8 cellular contexts compared by ENCODE assay signal in the genomic region with DNA sequence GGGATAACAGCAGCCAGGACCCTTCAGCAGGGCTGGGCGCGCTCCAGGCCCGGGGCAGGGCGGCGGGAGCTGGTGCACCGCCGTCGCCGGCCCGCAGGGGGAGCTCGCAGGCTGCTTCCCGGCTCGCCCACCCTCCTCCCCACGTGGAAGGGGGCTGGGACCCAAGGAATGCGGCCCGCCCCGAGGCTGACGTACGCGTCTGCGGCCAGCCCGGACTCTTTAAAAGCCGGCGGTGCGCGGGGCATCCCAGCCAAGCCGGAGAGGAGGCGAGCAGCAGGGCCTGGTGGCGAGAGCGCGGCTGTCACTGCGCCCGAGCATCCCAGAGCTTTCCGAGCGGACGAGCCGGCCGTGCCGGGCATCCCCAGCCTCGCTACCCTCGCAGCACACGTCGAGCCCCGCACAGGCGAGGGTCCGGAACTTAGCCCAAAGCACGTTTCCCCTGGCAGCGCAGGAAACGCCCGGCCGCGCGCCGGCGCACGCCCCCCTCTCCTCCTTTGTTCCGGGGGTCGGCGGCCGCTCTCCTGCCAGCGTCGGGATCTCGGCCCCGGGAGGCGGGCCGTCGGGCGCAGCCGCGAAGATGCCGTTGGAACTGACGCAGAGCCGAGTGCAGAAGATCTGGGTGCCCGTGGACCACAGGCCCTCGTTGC. TPM values are rescaled to one million over a fixed set of nuclear protein-coding genes. Genes with fewer than 3 reads are reported as not detected.
DNase-seq lines count a peak whose midpoint lies in the region; ATAC-seq and TF ChIP-seq lines count a peak whose summit lies in the region.

TSS of gene PFKFB3 (plus strand) at position 249 of the 647 bp plus-strand sequence. CDS start at position 578, 329 bp downstream.

- intact Hi-C loops in esophagus muscularis mucosa (cut with DNase I) = loop anchor here (2.0 to 5.0 kb wide), 5 partner anchors 40 to 198 kb away; partner anchors contain the start of gene RBM17

- ATAC-seq in GM19395 (IDR thresholded peaks at IDR 0.05; ENCODE audit: unreplicated experiment) (peak; percentile 62), HG03558 (IDR thresholded peaks at IDR 0.05; ENCODE audit: extremely low read depth, unreplicated experiment) (peak; percentile 50)
- peak; percentile 70 to 71 for ATAC-seq in activated T-cell treated with anti-CD3 and anti-CD28 coated beads, Interleukin-2, amount 50 U/mL, for 4 hours

- peak in 2 of 3 experiments; percentile 98 to 100 for TF ChIP-seq CTCF in esophagus muscularis mucosa (IDR thresholded peaks at IDR 0.05)

- H3K36me3 ChIP-seq in esophagus muscularis mucosa (no peaks in the 10 kb centered on the region), muscle layer of duodenum (ENCODE audit: control insufficient read depth in 1 of 2, insufficient read depth in 2 of 2, low read length in 2 of 2) (peaks cover 0 to 4% of the 10 kb centered on the region in 2 donors)

- WGBS in esophagus muscularis mucosa = 0% methylated on average over 62 of the region's 75 CpGs

- TF ChIP-seq EP300 in esophagus muscularis mucosa (IDR thresholded peaks at IDR 0.05) = no peak

- TF ChIP-seq POLR2A in esophagus muscularis mucosa (IDR thresholded peaks at IDR 0.05; ENCODE audit: low read depth) = peak; percentile 99

- H3K4me3 Mint-ChIP-seq in activated T-cell treated with anti-CD3 and anti-CD28 coated beads, Interleukin-2, amount 50 U/mL, for 4 hours = peak within 1 kb of the TSS; percentile 87

- DNase-seq in COLO668 (lab: John Stamatoyannopoulos, UW; ENCODE audit: unreplicated experiment) (peak; percentile 60), OCI-M1 (lab: John Stamatoyannopoulos, UW) (peak; percentile 96), esophagus muscularis mucosa (ENCODE audit: extremely low spot score) (peak; percentile 99)
- DNase-seq in activated T-cell treated with anti-CD3 and anti-CD28 coated beads, Interleukin-2, amount 50 U/mL, for 4 hours = peak; percentile 95
- DNase-seq in stimulated activated CD8-positive, alpha-beta memory T cell treated with anti-CD3 and anti-CD28 coated beads, Interleukin-7, amount 100 ng/mL, for 4 hours (ENCODE audit: low read depth in 2 of 2) = peak; percentile 79 to 89

- H3K9me3 ChIP-seq in esophagus muscularis mucosa (no peaks in the 10 kb centered on the region), muscle layer of duodenum (ENCODE audit: control insufficient read depth in 1 of 2, low read length in 2 of 2) (no peaks in the 10 kb centered on the region)

- H3K27me3 ChIP-seq in esophagus muscularis mucosa (no peaks in the 10 kb centered on the region), muscle layer of duodenum (ENCODE audit: low read depth, low read length) (no peaks in the 10 kb centered on the region)

- H3K4me3 ChIP-seq in esophagus muscularis mucosa = peak within 1 kb of the TSS; percentile 84 to 89 (median 86)
- H3K4me3 ChIP-seq in muscle layer of duodenum (ENCODE audit: low read depth in 1 of 2, low read length in 2 of 2) = peak within 1 kb of the TSS; percentile 91 to 92

- no peaks in the 10 kb centered on the region for H3K9me3 Mint-ChIP-seq in activated T-cell treated with anti-CD3 and anti-CD28 coated beads, Interleukin-2, amount 50 U/mL, for 4 hours

- peaks cover 4% of the 10 kb centered on the region for H3K36me3 Mint-ChIP-seq in activated T-cell treated with anti-CD3 and anti-CD28 coated beads, Interleukin-2, amount 50 U/mL, for 4 hours (ENCODE audit: insufficient read depth)

- peaks cover 33% of the 10 kb centered on the region for H3K4me1 Mint-ChIP-seq in activated T-cell treated with anti-CD3 and anti-CD28 coated beads, Interleukin-2, amount 50 U/mL, for 4 hours (ENCODE audit: low read depth)

- no peaks in the 10 kb centered on the region for H3K27me3 Mint-ChIP-seq in activated T-cell treated with anti-CD3 and anti-CD28 coated beads, Interleukin-2, amount 50 U/mL, for 4 hours (ENCODE audit: low read depth)

- H3K27ac ChIP-seq in esophagus muscularis mucosa (replicated peaks in 1 of 4) = peak within 1 kb of the TSS; percentile 94 to 99 (median 98)
- H3K27ac ChIP-seq in muscle layer of duodenum (ENCODE audit: low read length) = peak within 1 kb of the TSS; percentile 63

- peaks cover 38 to 65% (median 63%) of the 10 kb centered on the region in 4 donors for H3K4me1 ChIP-seq in esophagus muscularis mucosa
- peaks cover 3 to 21% of the 10 kb centered on the region in 2 donors for H3K4me1 ChIP-seq in muscle layer of duodenum (ENCODE audit: control insufficient read depth in 1 of 2, insufficient read depth in 2 of 2, low read length in 2 of 2)

RNA-seq across cellular contexts. Expression of gene PFKFB3, which starts in this region (rescaled TPM):
- total RNA-seq in activated T-cell treated with anti-CD3 and anti-CD28 coated beads, Interleukin-2, amount 50 U/mL, for 4 hours = 10 to 100 TPM; 60.5 to 77.0 (median 68.8) TPM
- total RNA-seq in esophagus muscularis mucosa = 10 to 100 TPM; 22.4 to 49.1 (median 37.9) TPM

Comparison
In these comparisons a context has a peak if more than half of its experiments do, and no peak if none do; other contexts are left out.
1. Peak in every context shown above with its lines: DNase-seq, ATAC-seq, H3K4me3 ChIP-seq and H3K27ac ChIP-seq.